24 cellular contexts compared by ENCODE assay signal in genomic region chr1:105678334-105678733, GRCh38.
"Had no signal": no experiment of that assay in that cellular context is flagged by ENCODE, and none has a peak within 500 bp of the region (broad histone marks: within the 10 kb centered on the region; RNA-seq: fewer than 3 reads in every experiment).

No MANE protein-coding gene starts in this region.

- ATAC-seq: activated CD4-positive, alpha-beta T cell treated with anti-CD3 and anti-CD28 coated beads for 36 hours; activated CD8-positive, alpha-beta T cell treated with anti-CD3 and anti-CD28 coated beads for 36 hours; activated T-cell treated with anti-CD3 and anti-CD28 coated beads, Interleukin-2, amount 50 U/mL, for 72 hours had no signal

- DNase-seq: activated CD4-positive, alpha-beta T cell treated with anti-CD3 and anti-CD28 coated beads for 36 hours; activated CD8-positive, alpha-beta memory T cell treated with anti-CD3 and anti-CD28 coated beads, Interleukin-2, amount 50 U/mL, for 4 hours; activated CD8-positive, alpha-beta T cell treated with anti-CD3 and anti-CD28 coated beads for 36 hours; activated gamma-delta T cell treated with Interleukin-2 at 50 U/mL for 16 hours; activated naive CD4-positive, alpha-beta T cell treated with anti-CD3 and anti-CD28 coated beads, Interleukin-2, amount 10 ng/mL, durations not matched to agents 7 days and 5 days; activated naive CD8-positive, alpha-beta T cell treated with anti-CD3 and anti-CD28 coated beads for 36 hours; activated T-cell treated with anti-CD3 and anti-CD28 coated beads, Interleukin-2, amount 50 U/mL, for 72 hours; adrenal gland; anterior cingulate cortex; caudate nucleus; MG63; NCI-H1105 treated with DMSO at 0.1 percent for 48 hours; NCI-H1436 treated with DMSO at 0.1 percent for 48 hours; NCI-H187; NCI-H2081; NCI-H510A treated with DMSO at 0.1 percent for 48 hours; NCI-H69; NK-92 treated with Interleukin-12 subunit alpha and Interleukin-12 subunit beta, amount 100 ng/mL, for 24 hours; PC-9; Right ventricle myocardium superior; SJCRH30; SK-N-SH; T-helper 1 cell; WERI-Rb-1 had no signal
